ENCODE assay signal across 8 cellular contexts in genomic region chr4:170089743-170090666, GRCh38. TPM values are rescaled to one million over a fixed set of nuclear protein-coding genes. Genes with fewer than 3 reads are reported as not detected.
DNase-seq lines count a peak whose midpoint lies in the region; ATAC-seq and TF ChIP-seq lines count a peak whose summit lies in the region.

AADAT (minus strand) TSS chr4:170089956; CDS start chr4:170089690, 266 bp downstream.

- H3K36me3 ChIP-seq in fibroblast of lung (ENCODE audit: control insufficient read depth, insufficient read depth, low read length) = no peaks in the 10 kb centered on the region
- H3K36me3 ChIP-seq in upper lobe of left lung = peaks cover 0 to 4% (median 0%) of the 10 kb centered on the region in 4 donors

- H2AFZ ChIP-seq in fibroblast of lung (ENCODE audit: low read length) = peak within 1 kb of the TSS; percentile 97

- H3K27ac Mint-ChIP-seq in activated naive CD4-positive, alpha-beta T cell treated with anti-CD3 and anti-CD28 coated beads, Interleukin-2, amount 50 U/mL, for 24 hours = no peak within 1 kb of the TSS

- no peaks in the 10 kb centered on the region for H3K9me3 ChIP-seq in fibroblast of lung (ENCODE audit: control insufficient read depth, insufficient read depth, low read depth, low read length)
- H3K9me3 ChIP-seq in upper lobe of left lung = no peaks in the 10 kb centered on the region

- H3K4me1 Mint-ChIP-seq in activated naive CD4-positive, alpha-beta T cell treated with anti-CD3 and anti-CD28 coated beads, Interleukin-2, amount 50 U/mL, for 24 hours = peaks cover 6% of the 10 kb centered on the region

- peak within 1 kb of the TSS; percentile 78 for H3K4me2 ChIP-seq in fibroblast of lung (ENCODE audit: extremely low read depth, insufficient read depth, low read length)

- 3 to 6% methylated on average over 19 to 58 of the region's 88 CpGs for WGBS in upper lobe of left lung, 2 donors

- H3K27me3 ChIP-seq in fibroblast of lung (ENCODE audit: control insufficient read depth, insufficient read depth, low read length) (no peaks in the 10 kb centered on the region), upper lobe of left lung (no peaks in the 10 kb centered on the region)

- H3K9ac ChIP-seq in fibroblast of lung (ENCODE audit: insufficient read depth, low read length) = peak within 1 kb of the TSS; percentile 76

- H3K27ac ChIP-seq in fibroblast of lung (ENCODE audit: insufficient read depth, low read length) = peak within 1 kb of the TSS; percentile 34
- peak within 1 kb of the TSS; percentile 23 to 74 (median 55) for H3K27ac ChIP-seq in upper lobe of left lung

- TF ChIP-seq CTCF in WI38 (IDR thresholded peaks at IDR 0.05; ENCODE audit: low read depth, low read length) (peak; percentile 79), fibroblast of lung (conservative IDR thresholded peaks at IDR 0.05 in 1 of 2, IDR thresholded peaks at IDR 0.05 in 1 of 2; ENCODE audit: low read depth in 1 of 2, low read length in 2 of 2) (peak; percentile 61 to 74), upper lobe of left lung (IDR thresholded peaks at IDR 0.05) (peak; percentile 57 to 91 (median 80))

- no peaks in the 10 kb centered on the region for H3K79me2 ChIP-seq in fibroblast of lung (ENCODE audit: control insufficient read depth, insufficient read depth, low read length)

- peaks cover 3% of the 10 kb centered on the region for H3K4me1 ChIP-seq in fibroblast of lung (ENCODE audit: control insufficient read depth, extremely low read depth, insufficient read depth, low read length)
- H3K4me1 ChIP-seq in upper lobe of left lung = peaks cover 5 to 20% (median 8%) of the 10 kb centered on the region in 4 donors

- no peak for DNase-seq in activated naive CD4-positive, alpha-beta T cell treated with Interleukin-2 at 50 U/mL for 16 hours
- DNase-seq in NCI-H146 treated with DMSO at 0.1 percent for 48 hours (lab: John Stamatoyannopoulos, UW; ENCODE audit: unreplicated experiment) (peak; percentile 17), fibroblast of lung (ENCODE audit: low read depth in 2 of 2) (peak; percentile 73 to 80), mucosa of gallbladder (ENCODE audit: low spot score) (peak; percentile 43), upper lobe of left lung (peak; percentile 82 to 91)

- no peaks in the 10 kb centered on the region for H3K9me3 Mint-ChIP-seq in activated naive CD4-positive, alpha-beta T cell treated with anti-CD3 and anti-CD28 coated beads, Interleukin-2, amount 50 U/mL, for 24 hours

- H3K4me3 ChIP-seq in WI38 (ENCODE audit: low read depth, low read length) (peak within 1 kb of the TSS; percentile 75), fibroblast of lung (replicated peaks in 1 of 4; ENCODE audit: control extremely low read depth in 1 of 4, insufficient read depth in 1 of 4, low read depth in 3 of 4, low read length in 4 of 4) (peak within 1 kb of the TSS; percentile 28 to 79 (median 69)), upper lobe of left lung (peak within 1 kb of the TSS; percentile 61 to 71 (median 66))

- peaks cover 33% of the 10 kb centered on the region for H3K27me3 Mint-ChIP-seq in activated naive CD4-positive, alpha-beta T cell treated with anti-CD3 and anti-CD28 coated beads, Interleukin-2, amount 50 U/mL, for 24 hours

- TF ChIP-seq EP300 in upper lobe of left lung (IDR thresholded peaks at IDR 0.05) = no peak

- peak within 1 kb of the TSS; percentile 70 for H3K4me3 Mint-ChIP-seq in activated naive CD4-positive, alpha-beta T cell treated with anti-CD3 and anti-CD28 coated beads, Interleukin-2, amount 50 U/mL, for 24 hours

- peak in 1 of 4 donors; percentile 34 for TF ChIP-seq POLR2A in upper lobe of left lung (IDR thresholded peaks at IDR 0.05)

- H3K36me3 Mint-ChIP-seq in activated naive CD4-positive, alpha-beta T cell treated with anti-CD3 and anti-CD28 coated beads, Interleukin-2, amount 50 U/mL, for 24 hours = no peaks in the 10 kb centered on the region

- peak; percentile 81 for ATAC-seq in HG02610 (IDR thresholded peaks at IDR 0.05; ENCODE audit: unreplicated experiment)
- peak; percentile 95 to 96 for ATAC-seq in upper lobe of left lung (ENCODE audit: low FRiP score in 2 of 2)

- no peaks in the 10 kb centered on the region for H4K20me1 ChIP-seq in fibroblast of lung (ENCODE audit: control insufficient read depth, extremely low read depth, insufficient read depth, low read length)

RNA-seq across cellular contexts. Expression of gene AADAT, which starts in this region (rescaled TPM):
- total RNA-seq in fibroblast of lung (2.6 and 3.5 TPM in 2 replicates), mucosa of gallbladder (2.4 TPM), upper lobe of left lung (10 to 100 TPM in 2 of 6 donors, 1 to 10 TPM in 4; 4.8 to 16.8 (median 7.4) TPM)
- 7.6 and 9.9 TPM in 2 replicates for polyA plus RNA-seq in fibroblast of lung
- polyA plus RNA-seq in fibroblast of lung (2012) = 3.5 and 5.8 TPM in 2 replicates
- 0.37 and 7.8 TPM in 2 replicates for polyA minus RNA-seq in fibroblast of lung (ENCODE audit: low replicate concordance)
